ENCODE assay signal across 14 cellular contexts in genomic region chr17:13539421-13539820, GRCh38.
A peak's percentile ranks its signal among the peaks of the same experiment; 100 is the strongest.
DNase-seq lines count a peak whose midpoint lies in the region; ATAC-seq and TF ChIP-seq lines count a peak whose summit lies in the region.
"Had no signal": no experiment of that assay in that cellular context is flagged by ENCODE, and none has a peak within 500 bp of the region (broad histone marks: within the 10 kb centered on the region; RNA-seq: fewer than 3 reads in every experiment).

No MANE protein-coding gene starts in this region.

- no peaks in the 10 kb centered on the region for H4K20me1 ChIP-seq in GM23248 (ENCODE audit: insufficient read depth)
- no peaks in the 10 kb centered on the region for H4K20me1 ChIP-seq in osteoblast (ENCODE audit: insufficient read depth, low read length)

- H3K4me3 ChIP-seq in GM23248 (no peak overlapping the region), RWPE2 (ENCODE audit: severe bottlenecking) (no peak overlapping the region), osteoblast (ENCODE audit: insufficient read depth, low read length) (no peak overlapping the region)

- H3K27ac ChIP-seq in GM23248 (peak overlapping the region; percentile 91; the same call in 1 of the 2 replicates), RWPE2 (ENCODE audit: poor library complexity, severe bottlenecking) (peak overlapping the region; percentile 93), osteoblast (ENCODE audit: low read depth, low read length) (peak overlapping the region; percentile 90)
- H3K27ac ChIP-seq: KMS-11 had no signal

- ATAC-seq in RWPE2 (ENCODE audit: low read depth) (no peak), HG03439 (IDR thresholded peaks at IDR 0.05; ENCODE audit: unreplicated experiment) (no peak)

- peaks cover 50% of the 10 kb centered on the region for H3K4me1 ChIP-seq in GM23248 (ENCODE audit: insufficient read depth)
- H3K4me1 ChIP-seq in RWPE2 (ENCODE audit: insufficient read depth, poor library complexity, severe bottlenecking) = peaks cover 26% of the 10 kb centered on the region
- peaks cover 53% of the 10 kb centered on the region for H3K4me1 ChIP-seq in osteoblast (ENCODE audit: insufficient read depth, low read length)

- H3K4me2 ChIP-seq in GM23248 (ENCODE audit: unreplicated experiment) (no peak overlapping the region), osteoblast (ENCODE audit: insufficient read depth, low read length) (no peak overlapping the region)
- H3K4me2 ChIP-seq: KMS-11 had no signal

- H3K9me3 ChIP-seq in GM23248 (ENCODE audit: low read depth) = no peaks in the 10 kb centered on the region
- peaks cover 3% of the 10 kb centered on the region for H3K9me3 ChIP-seq in RWPE2 (ENCODE audit: severe bottlenecking)
- peaks cover 3% of the 10 kb centered on the region for H3K9me3 ChIP-seq in osteoblast (ENCODE audit: low read depth, low read length)

- H3K9ac ChIP-seq in GM23248 = no peak overlapping the region
- H3K9ac ChIP-seq: KMS-11 had no signal

- H3K36me3 ChIP-seq in GM23248 (ENCODE audit: low read depth) (peaks cover 28% of the 10 kb centered on the region), RWPE2 (ENCODE audit: low read depth) (no peaks in the 10 kb centered on the region), osteoblast (ENCODE audit: insufficient read depth, low read length) (peaks cover 12% of the 10 kb centered on the region)

- CTCF ChIA-PET in HEK293T (lab: Yijun Ruan, JAX) = no interaction called here

- H3K27me3 ChIP-seq in GM23248 (replicated peaks; ENCODE audit: insufficient read depth) = no peaks in the 10 kb centered on the region
- H3K27me3 ChIP-seq in RWPE2 (ENCODE audit: insufficient read depth, poor library complexity, severe bottlenecking) = no peaks in the 10 kb centered on the region
- H3K27me3 ChIP-seq in osteoblast (ENCODE audit: insufficient read depth, low read length) = no peaks in the 10 kb centered on the region

- no peaks in the 10 kb centered on the region for H3K9me2 ChIP-seq in GM23248 (ENCODE audit: insufficient read depth)

- TF ChIP-seq CTCF in RWPE2 (IDR thresholded peaks at IDR 0.05; ENCODE audit: poor library complexity, severe bottlenecking) (no peak), osteoblast (IDR thresholded peaks at IDR 0.05; ENCODE audit: extremely low read depth, low read depth, low read length) (no peak)

- H3F3A ChIP-seq in GM23248 (ENCODE audit: insufficient read depth) = peaks cover 74% of the 10 kb centered on the region

- 96 to 98% methylated on average over 5 of the region's 5 CpGs for WGBS in GM23248 (ENCODE audit: low coverage in 1 of 2, low lambda C conversion rate in 2 of 2, missing lambda C conversion rate in 2 of 2), 2 experiments

- in situ Hi-C loops in GM23248 (cut with MboI) = no loop called here

- DNase-seq in GM23248 = no peak
- DNase-seq in RWPE2 (ENCODE audit: low spot score) = no peak
- DNase-seq in iris pigment epithelial cell (ENCODE audit: low read depth) = peak; percentile 52
- no peak for DNase-seq in osteoblast (ENCODE audit: insufficient read length, low spot score, missing footprints)
- no peak for DNase-seq in HuH-7 (ENCODE audit: low spot score)
- DNase-seq in NOMO-1 (lab: John Stamatoyannopoulos, UW; ENCODE audit: unreplicated experiment in 2 of 2) = no peak
- DNase-seq in HEK293T (ENCODE audit: extremely low spot score) = no peak
- DNase-seq: C1 segment of cervical spinal cord; CD4-positive, alpha-beta T cell; DMS153; DMS79 treated with DMSO at 0.1 percent for 48 hours; GF-D8 had no signal

- POLR2A ChIA-PET in HEK293T (lab: Yijun Ruan, JAX) = no interaction called here

- H3K79me2 ChIP-seq in GM23248 (ENCODE audit: insufficient read depth) = peaks cover 80% of the 10 kb centered on the region
- peaks cover 22% of the 10 kb centered on the region for H3K79me2 ChIP-seq in osteoblast (ENCODE audit: insufficient read depth, low read length)

- H2AFZ ChIP-seq in GM23248 (no peak overlapping the region), osteoblast (ENCODE audit: low read length) (no peak overlapping the region)

TF ChIP-seq in HEK293T, 16 proteins besides CTCF, POLR2A, EP300 and RAD21:
- TF ChIP-seq, protein P1, sequence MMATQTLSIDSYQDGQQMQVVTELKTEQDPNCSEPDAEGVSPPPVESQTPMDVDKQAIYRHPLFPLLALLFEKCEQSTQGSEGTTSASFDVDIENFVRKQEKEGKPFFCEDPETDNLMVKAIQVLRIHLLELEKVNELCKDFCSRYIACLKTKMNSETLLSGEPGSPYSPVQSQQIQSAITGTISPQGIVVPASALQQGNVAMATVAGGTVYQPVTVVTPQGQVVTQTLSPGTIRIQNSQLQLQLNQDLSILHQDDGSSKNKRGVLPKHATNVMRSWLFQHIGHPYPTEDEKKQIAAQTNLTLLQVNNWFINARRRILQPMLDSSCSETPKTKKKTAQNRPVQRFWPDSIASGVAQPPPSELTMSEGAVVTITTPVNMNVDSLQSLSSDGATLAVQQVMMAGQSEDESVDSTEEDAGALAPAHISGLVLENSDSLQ (IDR thresholded peaks at IDR 0.05) = no peak
- TF ChIP-seq SP1 (IDR thresholded peaks at IDR 0.05) (no peak), ELF4 (IDR thresholded peaks at IDR 0.05) (no peak), SUZ12 (IDR thresholded peaks at IDR 0.05) (no peak), L3MBTL2 (conservative IDR thresholded peaks at IDR 0.05) (no peak)
TF ChIP-seq in HEK293T: peak in this region for 0.
